In the genomic region with DNA sequence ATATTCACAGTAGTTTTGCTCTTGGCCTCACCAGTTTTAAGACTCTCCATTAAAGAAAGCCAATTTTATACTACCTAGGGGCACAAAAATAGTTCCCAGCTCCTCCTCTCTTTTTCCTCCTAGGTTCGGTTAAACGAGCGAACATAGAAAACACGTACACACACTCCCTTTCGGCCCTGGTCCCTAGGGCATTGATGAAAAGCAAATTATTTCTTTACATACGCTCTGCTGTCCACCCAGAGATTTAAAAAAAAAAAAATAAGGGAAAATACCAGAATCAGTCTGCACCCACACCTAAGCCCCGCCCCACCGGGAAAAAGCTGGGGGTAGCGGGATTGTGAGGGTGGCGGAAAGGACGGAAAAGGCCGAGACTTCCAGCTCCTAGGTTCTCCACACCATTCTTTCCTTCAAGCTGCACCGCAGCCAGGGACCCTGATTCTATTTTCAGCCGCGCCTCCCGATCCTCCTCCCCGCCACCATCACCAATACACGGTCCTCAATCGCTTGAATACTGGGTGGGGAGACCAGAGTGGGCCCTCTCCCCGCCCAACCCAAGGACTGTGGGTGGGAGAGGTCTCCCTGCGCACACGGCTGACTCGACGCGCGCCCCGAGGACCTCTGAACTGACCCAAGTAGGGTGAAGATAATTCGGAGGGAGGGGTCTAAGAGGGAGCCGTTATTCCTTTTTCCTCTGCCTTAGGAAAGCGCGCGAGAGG, we compare ENCODE assay signal across 1 cellular context.
TF ChIP-seq lines count a peak whose summit lies in the region.

No MANE protein-coding gene starts in this region.

TF ChIP-seq in K562, 482 proteins besides CTCF, POLR2A, EP300 and RAD21 (continues in another document):
- TF ChIP-seq NR2C1 (IDR thresholded peaks at IDR 0.05) (peak; percentile 70; the same call in 1 of the 2 replicates), NR2C1 (tag; IDR thresholded peaks at IDR 0.05) (no peak; the same call in 1 of the 2 replicates), HNRNPLL (IDR thresholded peaks at IDR 0.05; ENCODE audit: low read depth, low read length, poor library complexity, severe bottlenecking) (peak; percentile 35), HMGN3 (IDR thresholded peaks at IDR 0.05; ENCODE audit: borderline replicate concordance, extremely low read depth, insufficient read length, low read depth, low read length) (peak; percentile 5), GATAD2B (IDR thresholded peaks at IDR 0.05; ENCODE audit: borderline replicate concordance) (peak; percentile 42; the same call in 1 of the 2 replicates), NEUROD1 (IDR thresholded peaks at IDR 0.05; ENCODE audit: borderline replicate concordance, low read depth, low read length, partially characterized antibody) (peak; percentile 14), MEF2D (tag; conservative IDR thresholded peaks at IDR 0.05; ENCODE audit: low read depth) (0 out of 2 replicates have a peak, but pooled peaks have one; percentile 47), ZNF780A (CRISPR knock-in tag; IDR thresholded peaks at IDR 0.05) (no peak), HDAC2 (IDR thresholded peaks at IDR 0.05) (0 out of 2 replicates have a peak, but pooled peaks have one; percentile 4), ETV1 (tag; conservative IDR thresholded peaks at IDR 0.05; ENCODE audit: low read depth) (no peak), MCM3 (IDR thresholded peaks at IDR 0.05) (no peak), FOXM1 (IDR thresholded peaks at IDR 0.05; ENCODE audit: low read depth) (no peak), FOXM1 (CRISPR knock-in tag; IDR thresholded peaks at IDR 0.05; ENCODE audit: low read depth) (0 out of 2 replicates have a peak, but pooled peaks have one; percentile 12), NBN (IDR thresholded peaks at IDR 0.05; ENCODE audit: low read depth) (peak; percentile 19; the same call in 1 of the 2 replicates), YY1 (IDR thresholded peaks at IDR 0.05; ENCODE audit: borderline replicate concordance in 1 of 3, control insufficient read depth in 1 of 3, extremely low read depth in 1 of 3, insufficient read depth in 3 of 3, insufficient read length in 1 of 3, insufficient replicate concordance in 2 of 3, low read depth in 1 of 3, low read length in 2 of 3) (peak in 1 of 3 experiments; percentile 15), TEAD4 (IDR thresholded peaks at IDR 0.05; ENCODE audit: low read length) (peak; percentile 5; the same call in 1 of the 2 replicates), TEAD4 (CRISPR knock-in tag; IDR thresholded peaks at IDR 0.05; ENCODE audit: borderline replicate concordance) (no peak), BDP1 (IDR thresholded peaks at IDR 0.05; ENCODE audit: insufficient read depth, insufficient read length) (no peak), POLR2H (tag; IDR thresholded peaks at IDR 0.05; ENCODE audit: low read depth) (no peak), HEY1 (CRISPR knock-in tag; IDR thresholded peaks at IDR 0.05; ENCODE audit: borderline replicate concordance) (peak; percentile 66; the same call in 1 of the 2 replicates), CBX3 (IDR thresholded peaks at IDR 0.05; ENCODE audit: borderline replicate concordance in 1 of 2, low read length in 2 of 2) (no peak), NR2C2 (CRISPR knock-in tag; IDR thresholded peaks at IDR 0.05) (no peak), NR2C2 (tag; IDR thresholded peaks at IDR 0.05) (peak; percentile 92; the same call in 1 of the 2 replicates), ZBTB7A (IDR thresholded peaks at IDR 0.05; ENCODE audit: borderline replicate concordance, control insufficient read depth, low read depth, low read length) (peak; percentile 76; the same call in 1 of the 2 replicates), GATAD2A (IDR thresholded peaks at IDR 0.05) (0 out of 2 replicates have a peak, but pooled peaks have one; percentile 35)
- TF ChIP-seq, protein P1, sequence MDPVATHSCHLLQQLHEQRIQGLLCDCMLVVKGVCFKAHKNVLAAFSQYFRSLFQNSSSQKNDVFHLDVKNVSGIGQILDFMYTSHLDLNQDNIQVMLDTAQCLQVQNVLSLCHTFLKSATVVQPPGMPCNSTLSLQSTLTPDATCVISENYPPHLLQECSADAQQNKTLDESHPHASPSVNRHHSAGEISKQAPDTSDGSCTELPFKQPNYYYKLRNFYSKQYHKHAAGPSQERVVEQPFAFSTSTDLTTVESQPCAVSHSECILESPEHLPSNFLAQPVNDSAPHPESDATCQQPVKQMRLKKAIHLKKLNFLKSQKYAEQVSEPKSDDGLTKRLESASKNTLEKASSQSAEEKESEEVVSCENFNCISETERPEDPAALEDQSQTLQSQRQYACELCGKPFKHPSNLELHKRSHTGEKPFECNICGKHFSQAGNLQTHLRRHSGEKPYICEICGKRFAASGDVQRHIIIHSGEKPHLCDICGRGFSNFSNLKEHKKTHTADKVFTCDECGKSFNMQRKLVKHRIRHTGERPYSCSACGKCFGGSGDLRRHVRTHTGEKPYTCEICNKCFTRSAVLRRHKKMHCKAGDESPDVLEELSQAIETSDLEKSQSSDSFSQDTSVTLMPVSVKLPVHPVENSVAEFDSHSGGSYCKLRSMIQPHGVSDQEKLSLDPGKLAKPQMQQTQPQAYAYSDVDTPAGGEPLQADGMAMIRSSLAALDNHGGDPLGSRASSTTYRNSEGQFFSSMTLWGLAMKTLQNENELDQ (CRISPR knock-in tag; IDR thresholded peaks at IDR 0.05; ENCODE audit: borderline replicate concordance) = no peak
- TF ChIP-seq, protein P2, sequence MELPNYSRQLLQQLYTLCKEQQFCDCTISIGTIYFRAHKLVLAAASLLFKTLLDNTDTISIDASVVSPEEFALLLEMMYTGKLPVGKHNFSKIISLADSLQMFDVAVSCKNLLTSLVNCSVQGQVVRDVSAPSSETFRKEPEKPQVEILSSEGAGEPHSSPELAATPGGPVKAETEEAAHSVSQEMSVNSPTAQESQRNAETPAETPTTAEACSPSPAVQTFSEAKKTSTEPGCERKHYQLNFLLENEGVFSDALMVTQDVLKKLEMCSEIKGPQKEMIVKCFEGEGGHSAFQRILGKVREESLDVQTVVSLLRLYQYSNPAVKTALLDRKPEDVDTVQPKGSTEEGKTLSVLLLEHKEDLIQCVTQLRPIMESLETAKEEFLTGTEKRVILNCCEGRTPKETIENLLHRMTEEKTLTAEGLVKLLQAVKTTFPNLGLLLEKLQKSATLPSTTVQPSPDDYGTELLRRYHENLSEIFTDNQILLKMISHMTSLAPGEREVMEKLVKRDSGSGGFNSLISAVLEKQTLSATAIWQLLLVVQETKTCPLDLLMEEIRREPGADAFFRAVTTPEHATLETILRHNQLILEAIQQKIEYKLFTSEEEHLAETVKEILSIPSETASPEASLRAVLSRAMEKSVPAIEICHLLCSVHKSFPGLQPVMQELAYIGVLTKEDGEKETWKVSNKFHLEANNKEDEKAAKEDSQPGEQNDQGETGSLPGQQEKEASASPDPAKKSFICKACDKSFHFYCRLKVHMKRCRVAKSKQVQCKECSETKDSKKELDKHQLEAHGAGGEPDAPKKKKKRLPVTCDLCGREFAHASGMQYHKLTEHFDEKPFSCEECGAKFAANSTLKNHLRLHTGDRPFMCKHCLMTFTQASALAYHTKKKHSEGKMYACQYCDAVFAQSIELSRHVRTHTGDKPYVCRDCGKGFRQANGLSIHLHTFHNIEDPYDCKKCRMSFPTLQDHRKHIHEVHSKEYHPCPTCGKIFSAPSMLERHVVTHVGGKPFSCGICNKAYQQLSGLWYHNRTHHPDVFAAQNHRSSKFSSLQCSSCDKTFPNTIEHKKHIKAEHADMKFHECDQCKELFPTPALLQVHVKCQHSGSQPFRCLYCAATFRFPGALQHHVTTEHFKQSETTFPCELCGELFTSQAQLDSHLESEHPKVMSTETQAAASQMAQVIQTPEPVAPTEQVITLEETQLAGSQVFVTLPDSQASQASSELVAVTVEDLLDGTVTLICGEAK (IDR thresholded peaks at IDR 0.05) = no peak
- TF ChIP-seq, protein P2 (CRISPR knock-in tag; IDR thresholded peaks at IDR 0.05) = peak; percentile 10; the same call in 1 of the 2 replicates
- TF ChIP-seq, protein P3, sequence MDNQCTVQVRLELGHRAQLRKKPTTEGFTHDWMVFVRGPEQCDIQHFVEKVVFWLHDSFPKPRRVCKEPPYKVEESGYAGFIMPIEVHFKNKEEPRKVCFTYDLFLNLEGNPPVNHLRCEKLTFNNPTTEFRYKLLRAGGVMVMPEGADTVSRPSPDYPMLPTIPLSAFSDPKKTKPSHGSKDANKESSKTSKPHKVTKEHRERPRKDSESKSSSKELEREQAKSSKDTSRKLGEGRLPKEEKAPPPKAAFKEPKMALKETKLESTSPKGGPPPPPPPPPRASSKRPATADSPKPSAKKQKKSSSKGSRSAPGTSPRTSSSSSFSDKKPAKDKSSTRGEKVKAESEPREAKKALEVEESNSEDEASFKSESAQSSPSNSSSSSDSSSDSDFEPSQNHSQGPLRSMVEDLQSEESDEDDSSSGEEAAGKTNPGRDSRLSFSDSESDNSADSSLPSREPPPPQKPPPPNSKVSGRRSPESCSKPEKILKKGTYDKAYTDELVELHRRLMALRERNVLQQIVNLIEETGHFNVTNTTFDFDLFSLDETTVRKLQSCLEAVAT (IDR thresholded peaks at IDR 0.05) = peak in 1 of 2 experiments; percentile 33; a peak in 2 of 4 replicates
- TF ChIP-seq, protein P4, sequence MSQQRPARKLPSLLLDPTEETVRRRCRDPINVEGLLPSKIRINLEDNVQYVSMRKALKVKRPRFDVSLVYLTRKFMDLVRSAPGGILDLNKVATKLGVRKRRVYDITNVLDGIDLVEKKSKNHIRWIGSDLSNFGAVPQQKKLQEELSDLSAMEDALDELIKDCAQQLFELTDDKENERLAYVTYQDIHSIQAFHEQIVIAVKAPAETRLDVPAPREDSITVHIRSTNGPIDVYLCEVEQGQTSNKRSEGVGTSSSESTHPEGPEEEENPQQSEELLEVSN (IDR thresholded peaks at IDR 0.05; ENCODE audit: borderline replicate concordance in 1 of 2, extremely low read depth in 1 of 2, insufficient read depth in 1 of 2, insufficient read length in 1 of 2, low read depth in 1 of 2, low read length in 1 of 2, poor library complexity in 1 of 2, severe bottlenecking in 1 of 2) = peak; percentile 5 to 12
- TF ChIP-seq, protein P5, sequence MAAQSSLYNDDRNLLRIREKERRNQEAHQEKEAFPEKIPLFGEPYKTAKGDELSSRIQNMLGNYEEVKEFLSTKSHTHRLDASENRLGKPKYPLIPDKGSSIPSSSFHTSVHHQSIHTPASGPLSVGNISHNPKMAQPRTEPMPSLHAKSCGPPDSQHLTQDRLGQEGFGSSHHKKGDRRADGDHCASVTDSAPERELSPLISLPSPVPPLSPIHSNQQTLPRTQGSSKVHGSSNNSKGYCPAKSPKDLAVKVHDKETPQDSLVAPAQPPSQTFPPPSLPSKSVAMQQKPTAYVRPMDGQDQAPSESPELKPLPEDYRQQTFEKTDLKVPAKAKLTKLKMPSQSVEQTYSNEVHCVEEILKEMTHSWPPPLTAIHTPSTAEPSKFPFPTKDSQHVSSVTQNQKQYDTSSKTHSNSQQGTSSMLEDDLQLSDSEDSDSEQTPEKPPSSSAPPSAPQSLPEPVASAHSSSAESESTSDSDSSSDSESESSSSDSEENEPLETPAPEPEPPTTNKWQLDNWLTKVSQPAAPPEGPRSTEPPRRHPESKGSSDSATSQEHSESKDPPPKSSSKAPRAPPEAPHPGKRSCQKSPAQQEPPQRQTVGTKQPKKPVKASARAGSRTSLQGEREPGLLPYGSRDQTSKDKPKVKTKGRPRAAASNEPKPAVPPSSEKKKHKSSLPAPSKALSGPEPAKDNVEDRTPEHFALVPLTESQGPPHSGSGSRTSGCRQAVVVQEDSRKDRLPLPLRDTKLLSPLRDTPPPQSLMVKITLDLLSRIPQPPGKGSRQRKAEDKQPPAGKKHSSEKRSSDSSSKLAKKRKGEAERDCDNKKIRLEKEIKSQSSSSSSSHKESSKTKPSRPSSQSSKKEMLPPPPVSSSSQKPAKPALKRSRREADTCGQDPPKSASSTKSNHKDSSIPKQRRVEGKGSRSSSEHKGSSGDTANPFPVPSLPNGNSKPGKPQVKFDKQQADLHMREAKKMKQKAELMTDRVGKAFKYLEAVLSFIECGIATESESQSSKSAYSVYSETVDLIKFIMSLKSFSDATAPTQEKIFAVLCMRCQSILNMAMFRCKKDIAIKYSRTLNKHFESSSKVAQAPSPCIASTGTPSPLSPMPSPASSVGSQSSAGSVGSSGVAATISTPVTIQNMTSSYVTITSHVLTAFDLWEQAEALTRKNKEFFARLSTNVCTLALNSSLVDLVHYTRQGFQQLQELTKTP (IDR thresholded peaks at IDR 0.05; ENCODE audit: low read depth in 1 of 2, partially characterized antibody in 2 of 2) = peak in 1 of 2 experiments; percentile 7
- TF ChIP-seq, protein P6, sequence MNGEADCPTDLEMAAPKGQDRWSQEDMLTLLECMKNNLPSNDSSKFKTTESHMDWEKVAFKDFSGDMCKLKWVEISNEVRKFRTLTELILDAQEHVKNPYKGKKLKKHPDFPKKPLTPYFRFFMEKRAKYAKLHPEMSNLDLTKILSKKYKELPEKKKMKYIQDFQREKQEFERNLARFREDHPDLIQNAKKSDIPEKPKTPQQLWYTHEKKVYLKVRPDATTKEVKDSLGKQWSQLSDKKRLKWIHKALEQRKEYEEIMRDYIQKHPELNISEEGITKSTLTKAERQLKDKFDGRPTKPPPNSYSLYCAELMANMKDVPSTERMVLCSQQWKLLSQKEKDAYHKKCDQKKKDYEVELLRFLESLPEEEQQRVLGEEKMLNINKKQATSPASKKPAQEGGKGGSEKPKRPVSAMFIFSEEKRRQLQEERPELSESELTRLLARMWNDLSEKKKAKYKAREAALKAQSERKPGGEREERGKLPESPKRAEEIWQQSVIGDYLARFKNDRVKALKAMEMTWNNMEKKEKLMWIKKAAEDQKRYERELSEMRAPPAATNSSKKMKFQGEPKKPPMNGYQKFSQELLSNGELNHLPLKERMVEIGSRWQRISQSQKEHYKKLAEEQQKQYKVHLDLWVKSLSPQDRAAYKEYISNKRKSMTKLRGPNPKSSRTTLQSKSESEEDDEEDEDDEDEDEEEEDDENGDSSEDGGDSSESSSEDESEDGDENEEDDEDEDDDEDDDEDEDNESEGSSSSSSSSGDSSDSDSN (IDR thresholded peaks at IDR 0.05; ENCODE audit: borderline replicate concordance in 1 of 2, low read depth in 2 of 2, low read length in 2 of 2) = peak in 1 of 2 experiments; percentile 49; a peak in 1 of 4 replicates
